In the genomic region with DNA sequence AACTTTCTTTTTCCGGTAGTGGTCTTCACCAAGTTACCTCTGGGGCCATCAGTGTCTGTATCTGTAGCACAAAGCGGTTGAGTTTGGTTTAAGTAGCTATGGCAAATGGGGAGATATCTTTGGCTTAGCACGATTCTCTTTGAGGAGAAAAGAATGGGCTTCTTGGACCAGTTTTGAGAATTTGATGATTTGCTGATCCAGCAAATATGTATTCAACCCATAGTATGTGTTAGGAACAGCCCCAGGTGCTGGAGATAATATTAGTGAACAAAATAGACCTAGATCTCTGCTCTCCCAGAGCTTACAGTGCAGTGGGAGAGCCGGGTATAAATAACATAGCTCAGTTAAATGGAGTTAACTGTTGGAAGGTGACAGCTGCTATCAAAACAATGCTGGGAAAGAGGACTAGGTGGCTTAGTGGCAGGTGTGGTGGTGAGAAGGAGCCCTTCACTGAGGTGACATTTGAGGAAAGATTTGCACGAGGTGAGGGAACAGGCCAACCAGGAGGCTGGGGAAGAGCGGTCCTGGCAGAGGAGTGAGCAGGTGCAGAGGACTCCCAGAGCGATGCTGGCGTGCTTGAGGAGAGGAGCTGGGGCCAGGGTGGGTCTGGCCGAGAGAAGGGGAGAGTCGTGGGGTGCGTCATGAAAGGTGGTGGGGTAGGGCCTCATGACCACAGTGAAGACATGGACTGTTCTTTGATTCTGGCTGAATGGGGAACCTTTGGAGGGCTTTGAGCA, we compare ENCODE assay signal across 13 cellular contexts. TPM values are rescaled to one million over a fixed set of nuclear protein-coding genes. Genes with fewer than 3 reads are reported as not detected.
DNase-seq lines count a peak whose midpoint lies in the region; ATAC-seq and TF ChIP-seq lines count a peak whose summit lies in the region.
"Had no signal": no experiment of that assay in that cellular context is flagged by ENCODE, and none has a peak within 500 bp of the region (broad histone marks: within the 10 kb centered on the region; RNA-seq: fewer than 3 reads in every experiment).

No MANE protein-coding gene starts in this region.

- DNase-seq in cardiac septum (ENCODE audit: low spot score) (peak; percentile 41), left ventricle myocardium superior (no peak), type B pancreatic cell (ENCODE audit: extremely low spot score, unreplicated experiment) (no peak), MV-4-11 (lab: John Stamatoyannopoulos, UW) (no peak), vagina (ENCODE audit: extremely low spot score in 2 of 2) (no peak), NCI-H345 treated with DMSO at 0.1 percent for 48 hours (lab: John Stamatoyannopoulos, UW; ENCODE audit: unreplicated experiment) (no peak)
- DNase-seq in activated CD8-positive, alpha-beta T cell treated with anti-CD3 and anti-CD28 coated beads, Interleukin-2, amount 10 ng/mL, durations not matched to agents 7 days and 5 days: no peak
- DNase-seq: body of pancreas, GM23248, KBM-7, NCI-H446 treated with DMSO at 0.1 percent for 48 hours, SJCRH30 had no signal

- H3K36me3 ChIP-seq in vagina: no peaks in the 10 kb centered on the region
- H3K36me3 ChIP-seq: SJCRH30 had no signal

- H3K27me3 ChIP-seq in layer of hippocampus (ENCODE audit: control insufficient read depth, insufficient read depth, low read length): no peaks in the 10 kb centered on the region
- no peaks in the 10 kb centered on the region for H3K27me3 ChIP-seq in vagina
- H3K27me3 ChIP-seq: body of pancreas, SJCRH30 had no signal

- H3K4me3 Mint-ChIP-seq in activated CD8-positive, alpha-beta T cell treated with anti-CD3 and anti-CD28 coated beads, Interleukin-2, amount 10 ng/mL, durations not matched to agents 7 days and 5 days: no peak overlapping the region
- no peak overlapping the region for H3K4me3 Mint-ChIP-seq in type B pancreatic cell

- H3K27ac Mint-ChIP-seq in activated CD8-positive, alpha-beta T cell treated with anti-CD3 and anti-CD28 coated beads, Interleukin-2, amount 10 ng/mL, durations not matched to agents 7 days and 5 days: peak overlapping the region; percentile 31
- peak overlapping the region; percentile 71 for H3K27ac Mint-ChIP-seq in type B pancreatic cell

- peak overlapping the region; percentile 46 for H3K27ac ChIP-seq in layer of hippocampus (ENCODE audit: low read depth, low read length)
- H3K27ac ChIP-seq in vagina: no peak overlapping the region
- H3K27ac ChIP-seq: body of pancreas, GM23248, SJCRH30 had no signal

- intact Hi-C loops in cardiac septum (cut with DNase I): loop anchor here (10.0 kb wide), 1 partner anchor 423 kb away; no protein-coding TSS in a partner anchor
- intact Hi-C loops in left ventricle myocardium superior (cut with micrococcal nuclease): no loop called here
- intact Hi-C loops in vagina (cut with DNase I): no loop called here

- TF ChIP-seq CTCF in type B pancreatic cell (conservative IDR thresholded peaks at IDR 0.05) (no peak), vagina (IDR thresholded peaks at IDR 0.05) (no peak)

- peaks cover 38% of the 10 kb centered on the region for H3K36me3 Mint-ChIP-seq in activated CD8-positive, alpha-beta T cell treated with anti-CD3 and anti-CD28 coated beads, Interleukin-2, amount 10 ng/mL, durations not matched to agents 7 days and 5 days (ENCODE audit: low read depth)
- H3K36me3 Mint-ChIP-seq in type B pancreatic cell: no peaks in the 10 kb centered on the region

- no peaks in the 10 kb centered on the region for H3K9me3 ChIP-seq in vagina
- H3K9me3 ChIP-seq: body of pancreas, SJCRH30 had no signal

- POLR2A ChIA-PET in activated CD8-positive, alpha-beta T cell treated with anti-CD3 and anti-CD28 coated beads, Interleukin-2, amount 10 ng/mL, durations not matched to agents 7 days and 5 days (lab: Charles Lee): no interaction called here

- H3K27me3 Mint-ChIP-seq in activated CD8-positive, alpha-beta T cell treated with anti-CD3 and anti-CD28 coated beads, Interleukin-2, amount 10 ng/mL, durations not matched to agents 7 days and 5 days (ENCODE audit: low read depth): no peaks in the 10 kb centered on the region
- no peaks in the 10 kb centered on the region for H3K27me3 Mint-ChIP-seq in type B pancreatic cell

- no peaks in the 10 kb centered on the region for H3K9me3 Mint-ChIP-seq in activated CD8-positive, alpha-beta T cell treated with anti-CD3 and anti-CD28 coated beads, Interleukin-2, amount 10 ng/mL, durations not matched to agents 7 days and 5 days (ENCODE audit: insufficient read depth)
- H3K9me3 Mint-ChIP-seq in type B pancreatic cell: no peaks in the 10 kb centered on the region

- CTCF ChIA-PET in activated CD8-positive, alpha-beta T cell treated with anti-CD3 and anti-CD28 coated beads, Interleukin-2, amount 10 ng/mL, durations not matched to agents 7 days and 5 days (lab: Charles Lee): interaction anchor here (1.1 kb wide), 1 partner anchor 9 kb away, joined by 4 read pairs; no protein-coding TSS in a partner anchor

- ATAC-seq in left ventricle myocardium superior: no peak
- no peak for ATAC-seq in activated CD8-positive, alpha-beta T cell treated with anti-CD3 and anti-CD28 coated beads, Interleukin-2, amount 10 ng/mL, durations not matched to agents 7 days and 5 days
- ATAC-seq: body of pancreas had no signal

- H3K4me1 ChIP-seq in vagina: peaks cover 34% of the 10 kb centered on the region

- no peak for TF ChIP-seq POLR2A in vagina (IDR thresholded peaks at IDR 0.05)

- H3K4me3 ChIP-seq in vagina: no peak overlapping the region
- H3K4me3 ChIP-seq: body of pancreas, GM23248, SJCRH30 had no signal

- peaks cover 48% of the 10 kb centered on the region for H3K4me1 Mint-ChIP-seq in activated CD8-positive, alpha-beta T cell treated with anti-CD3 and anti-CD28 coated beads, Interleukin-2, amount 10 ng/mL, durations not matched to agents 7 days and 5 days (ENCODE audit: low read depth)
- peaks cover 29% of the 10 kb centered on the region for H3K4me1 Mint-ChIP-seq in type B pancreatic cell (ENCODE audit: unreplicated experiment)

RNA-seq across cellular contexts. Expression of a gene that starts 5.0 kb away (rescaled TPM):
- total RNA-seq in cardiac septum (20.1 TPM), left ventricle myocardium superior (15.8 TPM), type B pancreatic cell (ENCODE audit: low replicate concordance) (16.2 and 24.6 TPM in 2 replicates), vagina (38.3 TPM)
- total RNA-seq in activated CD8-positive, alpha-beta T cell treated with anti-CD3 and anti-CD28 coated beads, Interleukin-2, amount 10 ng/mL, durations not matched to agents 7 days and 5 days: 10 to 100 TPM; 34.1 to 38.7 TPM

RNA-seq across cellular contexts. Expression of a gene that starts 29.4 kb away (rescaled TPM):
- total RNA-seq in cardiac septum (60.0 TPM), left ventricle myocardium superior (87.5 TPM), type B pancreatic cell (ENCODE audit: low replicate concordance) (43.3 and 67.5 TPM in 2 replicates), vagina (37.3 TPM)
- 10 to 100 TPM; 61.1 to 65.6 TPM for total RNA-seq in activated CD8-positive, alpha-beta T cell treated with anti-CD3 and anti-CD28 coated beads, Interleukin-2, amount 10 ng/mL, durations not matched to agents 7 days and 5 days
